9 cellular contexts compared by ENCODE assay signal in genomic region chr2:135819211-135819610, GRCh38. TPM values are rescaled to one million over a fixed set of nuclear protein-coding genes. Genes with fewer than 3 reads are reported as not detected.
DNase-seq lines count a peak whose midpoint lies in the region; ATAC-seq, FAIRE-seq and TF ChIP-seq lines count a peak whose summit lies in the region.
"Had no signal": no experiment of that assay in that cellular context is flagged by ENCODE, and none has a peak within 500 bp of the region (broad histone marks: within the 10 kb centered on the region; RNA-seq: fewer than 3 reads in every experiment).

No MANE protein-coding gene starts in this region.

- TF ChIP-seq POLR2A in endothelial cell of umbilical vein (IDR thresholded peaks at IDR 0.05; ENCODE audit: low read depth, low read length) (no peak), transverse colon (IDR thresholded peaks at IDR 0.05) (no peak)

- DNase-seq in activated T-cell treated with anti-CD3 and anti-CD28 coated beads for 48 hours (ENCODE audit: low read depth): peak; percentile 56
- DNase-seq in activated T-cell treated with anti-CD3 and anti-CD28 coated beads for 4 hours: no peak
- peak; percentile 8 for DNase-seq in RWPE1 (ENCODE audit: low spot score)
- peak; percentile 16 for DNase-seq in endothelial cell of umbilical vein (ENCODE audit: low read depth, low spot score)
- DNase-seq in transverse colon: peak; percentile 35

- H3K9me1 ChIP-seq in endothelial cell of umbilical vein (replicated peaks; ENCODE audit: control insufficient read depth, extremely low read depth, insufficient read depth, low read length): no peaks in the 10 kb centered on the region

- no peak for TF ChIP-seq EP300 in transverse colon (IDR thresholded peaks at IDR 0.05; ENCODE audit: low read depth)

- ATAC-seq in GM18861 (IDR thresholded peaks at IDR 0.05; ENCODE audit: unreplicated experiment) (no peak), GM18519 (IDR thresholded peaks at IDR 0.05; ENCODE audit: low FRiP score, unreplicated experiment) (no peak), HG03175 (IDR thresholded peaks at IDR 0.05; ENCODE audit: unreplicated experiment) (no peak)

- no peak for FAIRE-seq in endothelial cell of umbilical vein (lab: Jason Lieb, UNC)

- H3K9me3 ChIP-seq in endothelial cell of umbilical vein (replicated peaks; ENCODE audit: control insufficient read depth, insufficient read depth, low read length): no peaks in the 10 kb centered on the region
- peaks cover 0 to 4% of the 10 kb centered on the region in 2 donors for H3K9me3 ChIP-seq in transverse colon

- CTCF ChIA-PET in RWPE1 (lab: Yijun Ruan, JAX): no interaction called here
- CTCF ChIA-PET in endothelial cell of umbilical vein (lab: Charles Lee): interaction anchor here (0.9 kb wide), 1 partner anchor 565 kb away, joined by 3 read pairs; no protein-coding TSS in a partner anchor

- H3K27me3 ChIP-seq in endothelial cell of umbilical vein (ENCODE audit: control insufficient read depth in 2 of 2, insufficient read depth in 2 of 2, low read length in 2 of 2) (peaks cover 0 to 4% of the 10 kb centered on the region in 2 experiments), transverse colon (no peaks in the 10 kb centered on the region)

- 66 to 100% methylated on average over 3 to 8 of the region's 8 CpGs for WGBS in transverse colon (ENCODE audit: low coverage in 1 of 2), 2 donors

- H3K4me3 ChIP-seq in endothelial cell of umbilical vein (replicated peaks in 1 of 3; ENCODE audit: insufficient read depth in 1 of 3, low read depth in 1 of 3, low read length in 3 of 3) (no peak overlapping the region), transverse colon (no peak overlapping the region)

- no peaks in the 10 kb centered on the region for H4K20me1 ChIP-seq in endothelial cell of umbilical vein (replicated peaks; ENCODE audit: control insufficient read depth, extremely low read depth, insufficient read depth, low read length)

- BruUV-seq in endothelial cell of umbilical vein (replicated peaks; lab: Mats Ljungman, UMichigan): no TSS peak

- no peaks in the 10 kb centered on the region for H3K4me1 ChIP-seq in endothelial cell of umbilical vein (ENCODE audit: control insufficient read depth, extremely low read depth, insufficient read depth, low read length)
- H3K4me1 ChIP-seq in transverse colon: no peaks in the 10 kb centered on the region
- H3K4me1 ChIP-seq: parathyroid adenoma had no signal

- H3K9ac ChIP-seq in endothelial cell of umbilical vein (replicated peaks; ENCODE audit: extremely low read depth, insufficient read depth, low read length): no peak overlapping the region
- H3K9ac ChIP-seq: parathyroid adenoma had no signal

- no peaks in the 10 kb centered on the region for H3K79me2 ChIP-seq in endothelial cell of umbilical vein (ENCODE audit: control insufficient read depth, insufficient read depth, low read length)
- H3K79me2 ChIP-seq: parathyroid adenoma had no signal

- dilution Hi-C loops in endothelial cell of umbilical vein (cut with MboI; ENCODE audit: extremely low pct_ligation_motif_present, low sequenced_read_pairs): no loop called here

- H3K4me2 ChIP-seq in endothelial cell of umbilical vein (ENCODE audit: insufficient read depth, low read length): no peak overlapping the region

- H3K27ac ChIP-seq in RWPE1 (no peak overlapping the region), endothelial cell of umbilical vein (ENCODE audit: insufficient read depth, low read depth, low read length) (no peak overlapping the region), transverse colon (no peak overlapping the region)
- H3K27ac ChIP-seq: parathyroid adenoma had no signal

- H3K36me3 ChIP-seq in endothelial cell of umbilical vein (ENCODE audit: control insufficient read depth in 2 of 2, extremely low read depth in 1 of 2, insufficient read depth in 2 of 2, low read length in 2 of 2) (no peaks in the 10 kb centered on the region), transverse colon (no peaks in the 10 kb centered on the region)

- no peak overlapping the region for H2AFZ ChIP-seq in endothelial cell of umbilical vein (ENCODE audit: low read depth, low read length)
- H2AFZ ChIP-seq: parathyroid adenoma had no signal

- POLR2A ChIA-PET in RWPE1 (lab: Yijun Ruan, JAX; ENCODE audit: low non-redundant PET): no interaction called here
- POLR2A ChIA-PET in endothelial cell of umbilical vein (lab: Charles Lee): no interaction called here

- intact Hi-C loops in endothelial cell of umbilical vein (cut with micrococcal nuclease): loop anchor here (1.0 kb wide), 1 partner anchor 565 kb away; no protein-coding TSS in a partner anchor
- intact Hi-C loops in transverse colon (cut with DNase I; ENCODE audit: low total_unique reads): no loop called here

- in situ Hi-C loops in transverse colon (cut with MboI; ENCODE audit: low pct_ligation_motif_present in 1 of 4, low pct_unique_long_range_greater_than_20kb in 1 of 4, low sequenced_read_pairs in 3 of 4): no loop called here

- TF ChIP-seq CTCF in RWPE1 (conservative IDR thresholded peaks at IDR 0.05; ENCODE audit: low read depth) (no peak), endothelial cell of umbilical vein (IDR thresholded peaks at IDR 0.05; ENCODE audit: extremely low read depth in 1 of 2, insufficient read depth in 1 of 2, low read depth in 1 of 2, low read length in 2 of 2) (peak in 1 of 2 donors; percentile 34), transverse colon (IDR thresholded peaks at IDR 0.05) (peak in 4 of 5 experiments; percentile 6 to 18 (median 13))

TF ChIP-seq in endothelial cell of umbilical vein, 7 proteins besides CTCF, POLR2A, EP300 and RAD21:
- no peak for TF ChIP-seq MAX (IDR thresholded peaks at IDR 0.05; ENCODE audit: insufficient read depth, insufficient read length)
- TF ChIP-seq MYC (IDR thresholded peaks at IDR 0.05; ENCODE audit: low read depth, low read length): no peak
- TF ChIP-seq EZH2 (IDR thresholded peaks at IDR 0.05; ENCODE audit: borderline replicate concordance, low read depth, low read length, severe bottlenecking): no peak
- TF ChIP-seq FOS (IDR thresholded peaks at IDR 0.05; ENCODE audit: borderline replicate concordance, insufficient read depth, low read length): no peak
- TF ChIP-seq POLR2AphosphoS5 (IDR thresholded peaks at IDR 0.05; ENCODE audit: insufficient read depth, low read depth, low read length): no peak
- no peak for TF ChIP-seq GATA2 (IDR thresholded peaks at IDR 0.05; ENCODE audit: insufficient read depth, insufficient read length, low read depth, low read length)
- no peak for TF ChIP-seq JUN (IDR thresholded peaks at IDR 0.05; ENCODE audit: borderline replicate concordance, insufficient read depth, insufficient read length, low read depth)

RNA-seq across cellular contexts. Expression of gene LCT, which starts 17.8 kb away (rescaled TPM):
- 0.07 TPM in 1 of 2 replicates, not detected in the other for total RNA-seq in endothelial cell of umbilical vein
- 0.03 TPM in 1 of 2 replicates, not detected in the other for polyA plus RNA-seq in endothelial cell of umbilical vein
- not detected in 2 replicates for polyA plus RNA-seq in endothelial cell of umbilical vein (2011; cell fraction: cytosol; rRNA removed)
- polyA plus RNA-seq in endothelial cell of umbilical vein (2011; cell fraction: nucleus; rRNA removed): not detected in 2 replicates
- not detected in 2 replicates for polyA plus RNA-seq in endothelial cell of umbilical vein (2012)
- 0.05 TPM in 1 of 2 replicates, not detected in the other for polyA minus RNA-seq in endothelial cell of umbilical vein
- not detected for polyA minus RNA-seq in endothelial cell of umbilical vein (2011; cell fraction: cytosol; rRNA and poly(A)+ RNA removed)
- 0.14 TPM in 2 replicates for polyA minus RNA-seq in endothelial cell of umbilical vein (2011; cell fraction: nucleus; rRNA and poly(A)+ RNA removed)
- total RNA-seq in transverse colon: under 1 TPM in 1 of 4 donors, not detected in 3; 0.32 TPM

RNA-seq across cellular contexts. Expression of gene MCM6, which starts 57.0 kb away (rescaled TPM):
- total RNA-seq in endothelial cell of umbilical vein: 48.1 and 52.6 TPM in 2 replicates
- polyA plus RNA-seq in endothelial cell of umbilical vein: 15.1 and 20.6 TPM in 2 replicates
- 26.3 and 28.9 TPM in 2 replicates for polyA plus RNA-seq in endothelial cell of umbilical vein (2011; cell fraction: cytosol; rRNA removed)
- polyA plus RNA-seq in endothelial cell of umbilical vein (2011; cell fraction: nucleus; rRNA removed): 21.8 and 30.3 TPM in 2 replicates
- polyA plus RNA-seq in endothelial cell of umbilical vein (2012): 28.5 and 41.4 TPM in 2 replicates
- polyA minus RNA-seq in endothelial cell of umbilical vein: 40.8 and 41.8 TPM in 2 replicates
- 49.3 TPM for polyA minus RNA-seq in endothelial cell of umbilical vein (2011; cell fraction: cytosol; rRNA and poly(A)+ RNA removed)
- polyA minus RNA-seq in endothelial cell of umbilical vein (2011; cell fraction: nucleus; rRNA and poly(A)+ RNA removed): 13.4 and 24.0 TPM in 2 replicates
- total RNA-seq in transverse colon: 1 to 10 TPM in 3 of 4 donors, under 1 TPM in 1; 0.37 to 7.9 (median 3.7) TPM
